Comparison of ENCODE assay signal across 6 cellular contexts in genomic region chr6:32187725-32188380, GRCh38. TPM values are rescaled to one million over a fixed set of nuclear protein-coding genes. Genes with fewer than 3 reads are reported as not detected.
DNase-seq lines count a peak whose midpoint lies in the region; ATAC-seq and TF ChIP-seq lines count a peak whose summit lies in the region.
"Not testable (repeated sequence)": the region's sequence is repeated elsewhere in the genome, so short reads cannot be mapped to it uniquely, and the experiment has no call there.

No MANE protein-coding gene starts in this region.

- H3K27me3 Mint-ChIP-seq in CD4-positive, alpha-beta memory T cell; activated naive CD8-positive, alpha-beta T cell treated with anti-CD3 and anti-CD28 coated beads, Interleukin-2, amount 50 U/mL, for 24 hours; natural killer cell (ENCODE audit: low read depth in 2 of 2): not testable (repeated sequence)

- DNase-seq in CD4-positive, alpha-beta memory T cell; SJCRH30; activated naive CD8-positive, alpha-beta T cell treated with anti-CD3 and anti-CD28 coated beads, Interleukin-2, amount 50 U/mL, for 24 hours; esophagus squamous epithelium (lab: John Stamatoyannopoulos, UW); natural killer cell; stomach: not testable (repeated sequence)

- peaks cover 30 to 62% (median 35%) of the 10 kb centered on the region in 4 donors for H3K4me1 Mint-ChIP-seq in CD4-positive, alpha-beta memory T cell
- peaks cover 61% of the 10 kb centered on the region for H3K4me1 Mint-ChIP-seq in activated naive CD8-positive, alpha-beta T cell treated with anti-CD3 and anti-CD28 coated beads, Interleukin-2, amount 50 U/mL, for 24 hours
- H3K4me1 Mint-ChIP-seq in natural killer cell: peaks cover 41 to 68% of the 10 kb centered on the region in 2 donors

- not testable (repeated sequence) for H3K9me3 Mint-ChIP-seq in CD4-positive, alpha-beta memory T cell; activated naive CD8-positive, alpha-beta T cell treated with anti-CD3 and anti-CD28 coated beads, Interleukin-2, amount 50 U/mL, for 24 hours; natural killer cell

- not testable (repeated sequence) for TF ChIP-seq CTCF in esophagus squamous epithelium (IDR thresholded peaks at IDR 0.05); natural killer cell (IDR thresholded peaks at IDR 0.05); stomach (IDR thresholded peaks at IDR 0.05)

- intact Hi-C loops in CD4-positive, alpha-beta memory T cell (cut with micrococcal nuclease); esophagus squamous epithelium (cut with DNase I); natural killer cell (cut with micrococcal nuclease); stomach (cut with DNase I; ENCODE audit: low total_unique reads): not testable (repeated sequence)

- TF ChIP-seq POLR2A in esophagus squamous epithelium (IDR thresholded peaks at IDR 0.05); stomach (IDR thresholded peaks at IDR 0.05): not testable (repeated sequence)

- peaks cover 53 to 71% of the 10 kb centered on the region in 2 donors for H3K36me3 Mint-ChIP-seq in CD4-positive, alpha-beta memory T cell
- peaks cover 29% of the 10 kb centered on the region for H3K36me3 Mint-ChIP-seq in activated naive CD8-positive, alpha-beta T cell treated with anti-CD3 and anti-CD28 coated beads, Interleukin-2, amount 50 U/mL, for 24 hours (ENCODE audit: low read depth)
- H3K36me3 Mint-ChIP-seq in natural killer cell: peaks cover 19% of the 10 kb centered on the region

- WGBS in esophagus squamous epithelium, 2 donors: 80 to 86% methylated on average over 3 to 14 of the region's 18 CpGs
- WGBS in stomach, 5 donors: 58 to 81% (median 79%) methylated on average over 16 to 18 of the region's 18 CpGs

- H3K4me3 ChIP-seq in CD4-positive, alpha-beta memory T cell (ENCODE audit: low read length in 2 of 2): not testable (repeated sequence)
- H3K4me3 ChIP-seq in SJCRH30 (peak overlapping the region; percentile 68; the same call in 1 of the 2 replicates), esophagus squamous epithelium (peak overlapping the region in 3 of 4 donors; percentile 86 to 93 (median 88)), stomach (peak overlapping the region; percentile 69 to 90 (median 81))

- TF ChIP-seq EP300 in stomach (IDR thresholded peaks at IDR 0.05): not testable (repeated sequence)

- peak overlapping the region; percentile 98 for H3K27ac ChIP-seq in CD4-positive, alpha-beta memory T cell (ENCODE audit: low read depth, low read length)
- H3K27ac ChIP-seq in SJCRH30: not testable (repeated sequence)
- H3K27ac ChIP-seq in esophagus squamous epithelium (peak overlapping the region; percentile 95 to 99 (median 98)), stomach (peak overlapping the region in 4 of 5 donors; percentile 94 to 100 (median 96))

- H3K4me1 ChIP-seq in CD4-positive, alpha-beta memory T cell (ENCODE audit: insufficient read depth, low read length): peaks cover 57% of the 10 kb centered on the region
- not testable (repeated sequence) for H3K4me1 ChIP-seq in SJCRH30
- H3K4me1 ChIP-seq in esophagus squamous epithelium (peaks cover 22 to 78% (median 42%) of the 10 kb centered on the region in 3 donors), stomach (peaks cover 41 to 82% (median 70%) of the 10 kb centered on the region in 4 donors)

- H3K27ac Mint-ChIP-seq in CD4-positive, alpha-beta memory T cell: peak overlapping the region; percentile 96 to 97 (median 97)
- peak overlapping the region; percentile 87 for H3K27ac Mint-ChIP-seq in activated naive CD8-positive, alpha-beta T cell treated with anti-CD3 and anti-CD28 coated beads, Interleukin-2, amount 50 U/mL, for 24 hours
- peak overlapping the region; percentile 72 to 79 for H3K27ac Mint-ChIP-seq in natural killer cell

- peaks cover 38% of the 10 kb centered on the region for H3K36me3 ChIP-seq in CD4-positive, alpha-beta memory T cell (ENCODE audit: insufficient read depth, low read length)
- H3K36me3 ChIP-seq in SJCRH30: not testable (repeated sequence)
- peaks cover 9 to 39% (median 19%) of the 10 kb centered on the region in 3 donors for H3K36me3 ChIP-seq in esophagus squamous epithelium
- H3K36me3 ChIP-seq in stomach: peaks cover 22 to 44% (median 35%) of the 10 kb centered on the region in 4 donors

- H3K9me3 ChIP-seq in CD4-positive, alpha-beta memory T cell (ENCODE audit: control insufficient read depth in 1 of 2, low read length in 2 of 2); SJCRH30 (replicated peaks); esophagus squamous epithelium; stomach: not testable (repeated sequence)

- peak overlapping the region; percentile 54 to 96 (median 94) for H3K4me3 Mint-ChIP-seq in CD4-positive, alpha-beta memory T cell
- peak overlapping the region; percentile 50 for H3K4me3 Mint-ChIP-seq in activated naive CD8-positive, alpha-beta T cell treated with anti-CD3 and anti-CD28 coated beads, Interleukin-2, amount 50 U/mL, for 24 hours
- H3K4me3 Mint-ChIP-seq in natural killer cell: peak overlapping the region; percentile 25

- not testable (repeated sequence) for H3K27me3 ChIP-seq in CD4-positive, alpha-beta memory T cell (ENCODE audit: insufficient read depth, low read length); SJCRH30; esophagus squamous epithelium; stomach

- POLR2A ChIA-PET in CD4-positive, alpha-beta memory T cell (lab: Charles Lee; ENCODE audit: partially characterized antibody): interaction anchor here (0.6 to 12.7 kb wide), 4 partner anchors 7 to 674 kb away, joined by 3 to 408 read pairs (median 104); partner anchors contain the start of genes AGPAT1, ATF6B, FKBPL and RNF5

- not testable (repeated sequence) for ATAC-seq in activated naive CD8-positive, alpha-beta T cell treated with anti-CD3 and anti-CD28 coated beads, Interleukin-2, amount 50 U/mL, for 24 hours; natural killer cell

- CTCF ChIA-PET in CD4-positive, alpha-beta memory T cell (lab: Charles Lee; ENCODE audit: partially characterized antibody): interaction anchor here (0.6 to 0.8 kb wide), 2 partner anchors 10 to 216 kb away, joined by 3 read pairs; partner anchors contain the start of genes DXO and RNF5

RNA-seq across cellular contexts. Expression of gene PBX2, which starts 2.1 kb away (rescaled TPM):
- total RNA-seq in CD4-positive, alpha-beta memory T cell: 100 to 1,000 TPM; 188 to 192 TPM
- polyA plus RNA-seq in CD4-positive, alpha-beta memory T cell: 1 to 10 TPM in 1 of 2 donors, under 1 TPM in 1; 0.57 to 1.8 TPM
- 39.4 and 41.7 TPM in 2 replicates for total RNA-seq in SJCRH30 (2014; rRNA removed; shearing (Covaris generic))
- 10 to 100 TPM; 27.1 to 40.2 (median 28.9) TPM for total RNA-seq in esophagus squamous epithelium
- total RNA-seq in natural killer cell: 100 to 1,000 TPM; 111 to 116 (median 112) TPM
- total RNA-seq in stomach: 10 to 100 TPM; 23.5 to 50.3 (median 42.0) TPM
- 10 to 100 TPM; 26.5 to 31.4 (median 28.0) TPM for polyA plus RNA-seq in stomach

RNA-seq across cellular contexts. Expression of gene AGER, which starts 3.8 kb away (rescaled TPM):
- total RNA-seq in CD4-positive, alpha-beta memory T cell: 10 to 100 TPM; 74.8 to 77.3 TPM
- under 1 TPM in 1 of 2 donors, not detected in 1; 0.62 TPM for polyA plus RNA-seq in CD4-positive, alpha-beta memory T cell
- total RNA-seq in SJCRH30 (2014; rRNA removed; shearing (Covaris generic)): 0.71 and 1.4 TPM in 2 replicates
- total RNA-seq in esophagus squamous epithelium: 1 to 10 TPM in 3 of 4 donors, under 1 TPM in 1; 0.59 to 1.7 (median 1.4) TPM
- total RNA-seq in natural killer cell: 10 to 100 TPM; 19.0 to 25.1 (median 22.9) TPM
- 10 to 100 TPM in 2 of 5 donors, 1 to 10 TPM in 2, under 1 TPM in 1; 0.87 to 35.6 (median 2.8) TPM for total RNA-seq in stomach
- 10 to 100 TPM; 13.0 to 18.0 (median 16.9) TPM for polyA plus RNA-seq in stomach

RNA-seq across cellular contexts. Expression of gene GPSM3, which starts 4.6 kb away (rescaled TPM):
- total RNA-seq in CD4-positive, alpha-beta memory T cell: 100 to 1,000 TPM; 309 to 313 TPM
- polyA plus RNA-seq in CD4-positive, alpha-beta memory T cell: 100 to 1,000 TPM; 110 to 165 TPM
- 2.8 and 3.6 TPM in 2 replicates for total RNA-seq in SJCRH30 (2014; rRNA removed; shearing (Covaris generic))
- total RNA-seq in esophagus squamous epithelium: 10 to 100 TPM in 2 of 4 donors, 1 to 10 TPM in 2; 1.6 to 14.1 (median 6.5) TPM
- total RNA-seq in natural killer cell: 100 to 1,000 TPM; 216 to 240 (median 221) TPM
- 10 to 100 TPM in 1 of 5 donors, 1 to 10 TPM in 1, not detected in 3; 3.1 to 41.0 TPM for total RNA-seq in stomach
- polyA plus RNA-seq in stomach: 10 to 100 TPM in 2 of 3 donors, 1 to 10 TPM in 1; 10.0 to 25.8 (median 23.9) TPM

RNA-seq across cellular contexts. Expression of gene RNF5, which starts 9.6 kb away (rescaled TPM):
- 10 to 100 TPM; 44.2 to 47.7 TPM for total RNA-seq in CD4-positive, alpha-beta memory T cell
- polyA plus RNA-seq in CD4-positive, alpha-beta memory T cell: 100 to 1,000 TPM; 102 to 129 TPM
- total RNA-seq in SJCRH30 (2014; rRNA removed; shearing (Covaris generic)): 60.0 and 63.7 TPM in 2 replicates
- total RNA-seq in esophagus squamous epithelium (10 to 100 TPM; 20.8 to 59.0 (median 40.8) TPM), natural killer cell (10 to 100 TPM; 35.1 to 39.2 (median 36.6) TPM), stomach (10 to 100 TPM; 22.6 to 71.4 (median 50.9) TPM)
- polyA plus RNA-seq in stomach: 100 to 1,000 TPM in 1 of 3 donors, 10 to 100 TPM in 2; 92.5 to 107 (median 93.2) TPM

RNA-seq across cellular contexts. Expression of gene AGPAT1, which starts 12.0 kb away (rescaled TPM):
- 10 to 100 TPM; 32.2 to 32.8 TPM for total RNA-seq in CD4-positive, alpha-beta memory T cell
- polyA plus RNA-seq in CD4-positive, alpha-beta memory T cell: 10 to 100 TPM; 15.3 to 16.4 TPM
- 66.1 and 70.3 TPM in 2 replicates for total RNA-seq in SJCRH30 (2014; rRNA removed; shearing (Covaris generic))
- total RNA-seq in esophagus squamous epithelium (10 to 100 TPM; 17.6 to 34.0 (median 19.1) TPM), natural killer cell (10 to 100 TPM; 29.5 to 31.9 (median 31.2) TPM), stomach (10 to 100 TPM in 4 of 5 donors, 1 to 10 TPM in 1; 7.3 to 52.6 (median 33.5) TPM)
- polyA plus RNA-seq in stomach: 10 to 100 TPM; 31.3 to 41.9 (median 36.2) TPM

Comparison
In these comparisons a context has a peak if more than half of its experiments do, and no peak if none do; other contexts are left out.
1. H3K4me3 Mint-ChIP-seq: peak in every context shown above with its lines; median percentile 94 in CD4-positive, alpha-beta memory T cell; 50 in activated naive CD8-positive, alpha-beta T cell treated with anti-CD3 and anti-CD28 coated beads, Interleukin-2, amount 50 U/mL, for 24 hours; 25 in natural killer cell.
2. RNA of gene GPSM3, which starts 4.6 kb away (total RNA-seq): 309 to 313 TPM in CD4-positive, alpha-beta memory T cell and 216 to 240 TPM in natural killer cell; 1.6 to 14.1 TPM in esophagus squamous epithelium, 2.8 to 3.6 TPM in SJCRH30 and 3.1 to 41.0 TPM in stomach; every median in the first group is over 4 times any median in the second.
3. Peak in every context shown above with its lines, with median percentiles within 50 percentile points of each other: H3K27ac Mint-ChIP-seq.